7 cellular contexts compared by ENCODE assay signal in the genomic region with DNA sequence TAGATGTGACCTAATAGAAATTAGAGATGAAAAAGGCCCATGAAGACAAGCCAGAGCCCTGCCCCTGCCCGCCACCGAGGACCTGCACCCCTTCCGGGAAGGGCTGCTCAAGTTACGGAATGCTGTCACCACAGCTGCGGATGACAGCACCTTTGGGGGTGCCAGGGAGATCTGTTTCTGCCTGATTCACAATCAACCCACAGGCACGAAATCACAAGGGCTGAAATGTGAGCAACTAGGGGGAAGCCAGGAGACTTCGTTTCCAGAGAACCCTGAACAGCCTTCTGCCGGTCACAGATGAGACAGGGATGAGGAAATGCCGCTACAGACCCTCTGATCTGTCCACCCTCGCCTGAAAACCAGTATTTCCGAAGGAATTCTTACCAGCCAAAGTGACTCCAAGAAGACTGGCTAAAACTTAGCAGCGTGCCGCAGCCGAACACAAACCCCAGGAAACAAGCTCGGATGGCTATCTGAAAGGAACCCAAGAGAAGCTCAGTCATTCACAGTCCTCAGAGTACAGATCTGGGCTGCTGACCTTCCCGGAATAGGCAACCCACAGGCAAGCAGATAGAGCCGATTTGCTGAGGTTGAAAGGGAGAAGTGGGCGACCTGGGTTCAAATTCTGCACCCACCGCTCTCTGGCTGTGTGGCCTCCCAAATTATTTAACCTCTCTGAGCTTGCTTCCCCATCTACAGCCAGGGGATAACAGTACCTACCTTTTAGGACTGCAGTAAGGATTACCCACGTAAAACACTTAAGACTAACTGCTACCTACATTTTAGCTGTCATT. TPM values are rescaled to one million over a fixed set of nuclear protein-coding genes. Genes with fewer than 3 reads are reported as not detected.
A peak's percentile ranks its signal among the peaks of the same experiment; 100 is the strongest.
DNase-seq lines count a peak whose midpoint lies in the region; FAIRE-seq and TF ChIP-seq lines count a peak whose summit lies in the region.

No MANE protein-coding gene starts in this region.

- peak overlapping the region; percentile 79 for H3K4me2 ChIP-seq in SK-N-SH

- H3K27ac ChIP-seq in SK-N-SH (ENCODE audit: low read depth in 2 of 2, low read length in 1 of 2) (no peak overlapping the region), esophagus squamous epithelium (peak overlapping the region; percentile 7 to 91 (median 57))

- 21% methylated on average over 10 of the region's 20 CpGs for WGBS in SK-N-SH (ENCODE audit: low lambda C conversion rate)
- WGBS in esophagus squamous epithelium, 2 donors = 25 to 37% methylated on average over 13 of the region's 20 CpGs

- H3K36me3 ChIP-seq in H7 (replicated peaks; ENCODE audit: control insufficient read depth, insufficient read depth, low read length) = peaks cover 17% of the 10 kb centered on the region
- peaks cover 6 to 13% of the 10 kb centered on the region in 2 experiments for H3K36me3 ChIP-seq in SK-N-SH (replicated peaks in 1 of 2; ENCODE audit: control insufficient read depth in 1 of 2, insufficient read depth in 2 of 2, low read length in 1 of 2)
- peaks cover 0 to 47% (median 9%) of the 10 kb centered on the region in 3 donors for H3K36me3 ChIP-seq in esophagus squamous epithelium

- TF ChIP-seq RAD21 in SK-N-SH (IDR thresholded peaks at IDR 0.05; ENCODE audit: low read length) = no peak

- intact Hi-C loops in esophagus squamous epithelium (cut with DNase I) = no loop called here

- H3K9ac ChIP-seq in SK-N-SH = peak overlapping the region; percentile 77

- TF ChIP-seq POLR2A in esophagus squamous epithelium (IDR thresholded peaks at IDR 0.05) = no peak
- TF ChIP-seq POLR2A in H54 (IDR thresholded peaks at IDR 0.05; ENCODE audit: low read depth, low read length) = no peak

- FAIRE-seq in H54 (lab: Jason Lieb, UNC) = no peak

- no peaks in the 10 kb centered on the region for H3K9me3 ChIP-seq in SK-N-SH
- H3K9me3 ChIP-seq in esophagus squamous epithelium = no peaks in the 10 kb centered on the region

- TF ChIP-seq EP300 in SK-N-SH (IDR thresholded peaks at IDR 0.05; ENCODE audit: borderline replicate concordance in 1 of 2, low read depth in 1 of 2, low read length in 1 of 2) = no peak

- H3K4me1 ChIP-seq in SK-N-SH (ENCODE audit: control insufficient read depth in 1 of 2, insufficient read depth in 2 of 2, low read depth in 1 of 2, low read length in 1 of 2) = peaks cover 0 to 9% of the 10 kb centered on the region in 2 experiments; a peak in 1 of 4 replicates
- H3K4me1 ChIP-seq in esophagus squamous epithelium = peaks cover 10 to 21% (median 10%) of the 10 kb centered on the region in 3 donors

- no peaks in the 10 kb centered on the region for H3K27me3 ChIP-seq in H7 (ENCODE audit: control insufficient read depth, insufficient read depth, low read length)
- no peaks in the 10 kb centered on the region for H3K27me3 ChIP-seq in SK-N-SH (ENCODE audit: insufficient read depth)
- H3K27me3 ChIP-seq in esophagus squamous epithelium = peaks cover 0 to 14% (median 0%) of the 10 kb centered on the region in 4 donors

- no peak overlapping the region for H2AFZ ChIP-seq in SK-N-SH (ENCODE audit: low read depth)

- no peaks in the 10 kb centered on the region for H3F3A ChIP-seq in SK-N-SH (replicated peaks; ENCODE audit: insufficient read depth)

- DNase-seq in H7 (no peak), SK-N-SH (no peak), esophagus squamous epithelium (lab: John Stamatoyannopoulos, UW) (no peak), putamen (ENCODE audit: low spot score) (peak; percentile 53), activated gamma-delta T cell treated with Interleukin-2 at 50 U/mL for 16 hours (no peak), H54 (ENCODE audit: insufficient read length, low spot score) (no peak), NK-92 (lab: John Stamatoyannopoulos, UW; ENCODE audit: unreplicated experiment) (no peak)

- POLR2A ChIA-PET in SK-N-SH (lab: Yijun Ruan, JAX) = interaction anchor here (0.6 to 1.5 kb wide), 4 partner anchors 10 to 177 kb away, joined by 3 to 6 read pairs (median 4); no protein-coding TSS in a partner anchor

- peaks cover 34% of the 10 kb centered on the region for H3K79me2 ChIP-seq in SK-N-SH (ENCODE audit: insufficient read depth)

- TF ChIP-seq CTCF in SK-N-SH (IDR thresholded peaks at IDR 0.05) = no peak
- TF ChIP-seq CTCF in esophagus squamous epithelium (IDR thresholded peaks at IDR 0.05) = no peak

- CTCF ChIA-PET in SK-N-SH (lab: Yijun Ruan, JAX) = interaction anchor here (0.9 to 5.5 kb wide), 9 partner anchors 12 to 256 kb away, joined by 3 to 45 read pairs (median 3); partner anchors contain the start of gene PLEKHG5

- H4K20me1 ChIP-seq in SK-N-SH (ENCODE audit: insufficient read depth) = no peaks in the 10 kb centered on the region

- H3K4me3 ChIP-seq in H7 (ENCODE audit: insufficient read depth, low read depth, low read length) (peak overlapping the region; percentile 87), SK-N-SH (ENCODE audit: low read depth in 2 of 2, low read length in 1 of 2) (peak overlapping the region; percentile 66 to 79), esophagus squamous epithelium (peak overlapping the region; percentile 67 to 93 (median 86))

- H3K9me2 ChIP-seq in SK-N-SH = no peaks in the 10 kb centered on the region

TF ChIP-seq in SK-N-SH, 30 proteins besides CTCF, POLR2A, EP300 and RAD21 (continues in another document):
- TF ChIP-seq MEF2A (IDR thresholded peaks at IDR 0.05; ENCODE audit: borderline replicate concordance, low read depth) = no peak
- no peak for TF ChIP-seq POLR2AphosphoS5 (IDR thresholded peaks at IDR 0.05; ENCODE audit: low read depth, low read length)
- no peak for TF ChIP-seq FOSL2 (IDR thresholded peaks at IDR 0.05; ENCODE audit: borderline replicate concordance, low read depth)
- no peak for TF ChIP-seq GABPA (IDR thresholded peaks at IDR 0.05; ENCODE audit: low read depth)
- no peak for TF ChIP-seq USF1 (IDR thresholded peaks at IDR 0.05; ENCODE audit: borderline replicate concordance, low read depth)
- TF ChIP-seq TEAD4 (IDR thresholded peaks at IDR 0.05; ENCODE audit: borderline replicate concordance, insufficient read depth) = no peak
- TF ChIP-seq TCF12 (IDR thresholded peaks at IDR 0.05) = no peak
- TF ChIP-seq RCOR1 (IDR thresholded peaks at IDR 0.05; ENCODE audit: low read length) = no peak
- no peak for TF ChIP-seq GATA2 (CRISPR knock-in tag; IDR thresholded peaks at IDR 0.05)
- TF ChIP-seq NFIC (IDR thresholded peaks at IDR 0.05; ENCODE audit: borderline replicate concordance) = no peak

RNA-seq across cellular contexts. Expression of gene ICMT, which starts 1.1 kb away (rescaled TPM):
- total RNA-seq in H7 (2014; rRNA removed; shearing (Covaris generic)) = 195 and 196 TPM in 2 replicates
- 40.2 and 43.7 TPM in 2 replicates for polyA plus RNA-seq in SK-N-SH (2012; rRNA removed)
- 41.9 and 51.0 TPM in 2 replicates for polyA plus RNA-seq in SK-N-SH (2012; cell fraction: cytosol; rRNA removed)
- 16.5 and 21.6 TPM in 2 replicates for polyA plus RNA-seq in SK-N-SH (2012; cell fraction: nucleus; rRNA removed)
- total RNA-seq in esophagus squamous epithelium = 10 to 100 TPM; 43.0 to 85.3 (median 53.4) TPM

RNA-seq across cellular contexts. Expression of gene HES3, which starts 9.3 kb away (rescaled TPM):
- 28.2 and 38.8 TPM in 2 replicates for total RNA-seq in H7 (2014; rRNA removed; shearing (Covaris generic))
- polyA plus RNA-seq in SK-N-SH (2012; rRNA removed) = not detected in 2 replicates
- not detected in 2 replicates for polyA plus RNA-seq in SK-N-SH (2012; cell fraction: cytosol; rRNA removed)
- polyA plus RNA-seq in SK-N-SH (2012; cell fraction: nucleus; rRNA removed) = not detected in 2 replicates
- total RNA-seq in esophagus squamous epithelium = not detected

RNA-seq across cellular contexts. Expression of gene GPR153, which starts 26.2 kb away (rescaled TPM):
- total RNA-seq in H7 (2014; rRNA removed; shearing (Covaris generic)) = 15.6 and 25.2 TPM in 2 replicates
- 5.2 and 6.6 TPM in 2 replicates for polyA plus RNA-seq in SK-N-SH (2012; rRNA removed)
- polyA plus RNA-seq in SK-N-SH (2012; cell fraction: cytosol; rRNA removed) = 2.3 and 4.2 TPM in 2 replicates
- 13.1 and 18.0 TPM in 2 replicates for polyA plus RNA-seq in SK-N-SH (2012; cell fraction: nucleus; rRNA removed)
- total RNA-seq in esophagus squamous epithelium = 10 to 100 TPM in 2 of 4 donors, 1 to 10 TPM in 2; 5.6 to 12.3 (median 10.2) TPM

RNA-seq across cellular contexts. Expression of gene RNF207, which starts 28.8 kb away (rescaled TPM):
- 6.8 and 25.3 TPM in 2 replicates for total RNA-seq in H7 (2014; rRNA removed; shearing (Covaris generic))
- 19.2 and 25.4 TPM in 2 replicates for polyA plus RNA-seq in SK-N-SH (2012; rRNA removed)
- 2.5 and 4.0 TPM in 2 replicates for polyA plus RNA-seq in SK-N-SH (2012; cell fraction: cytosol; rRNA removed)
- polyA plus RNA-seq in SK-N-SH (2012; cell fraction: nucleus; rRNA removed) = 134 and 388 TPM in 2 replicates
- 10 to 100 TPM in 3 of 4 donors, 1 to 10 TPM in 1; 6.6 to 43.3 (median 23.3) TPM for total RNA-seq in esophagus squamous epithelium

RNA-seq across cellular contexts. Expression of gene RPL22, which starts 35.3 kb away (rescaled TPM):
- total RNA-seq in H7 (2014; rRNA removed; shearing (Covaris generic)) = 237 and 308 TPM in 2 replicates
- 140 and 151 TPM in 2 replicates for polyA plus RNA-seq in SK-N-SH (2012; rRNA removed)
- polyA plus RNA-seq in SK-N-SH (2012; cell fraction: cytosol; rRNA removed) = 216 and 367 TPM in 2 replicates
- polyA plus RNA-seq in SK-N-SH (2012; cell fraction: nucleus; rRNA removed) = 37.2 and 61.3 TPM in 2 replicates
- 100 to 1,000 TPM in 3 of 4 donors, 10 to 100 TPM in 1; 75.5 to 237 (median 192) TPM for total RNA-seq in esophagus squamous epithelium

Comparison
In these comparisons a context has a peak if more than half of its experiments do, and no peak if none do; other contexts are left out.
1. H3K27ac ChIP-seq: peak in esophagus squamous epithelium (4 of 4); none in SK-N-SH (0 of 2).
2. RNA of gene HES3, which starts 9.3 kb away (total RNA-seq): 28.2 to 38.8 TPM in H7; not detected in esophagus squamous epithelium; every median in the first group is over 10 times any median in the second.
3. Peak in every context shown above with its lines, with median percentiles within 50 percentile points of each other: H3K4me3 ChIP-seq.